In genomic region chr10:102395677-102396197, GRCh38 we compare ENCODE assay signal across 8 cellular contexts. TPM values are rescaled to one million over a fixed set of nuclear protein-coding genes. Genes with fewer than 3 reads are reported as not detected.
A peak's percentile ranks its signal among the peaks of the same experiment; 100 is the strongest.
DNase-seq lines count a peak whose midpoint lies in the region; ATAC-seq and TF ChIP-seq lines count a peak whose summit lies in the region.

Gene NFKB2, plus strand, starts transcription at chr10:102395705. Its CDS starts 255 bp downstream, at chr10:102395960.

- no peaks in the 10 kb centered on the region for H3K9me3 Mint-ChIP-seq in type B pancreatic cell

- H3K4me3 Mint-ChIP-seq in type B pancreatic cell = peak within 1 kb of the TSS; percentile 92

- H3K36me3 Mint-ChIP-seq in type B pancreatic cell = no peaks in the 10 kb centered on the region

- peaks cover 54% of the 10 kb centered on the region for H3K4me1 ChIP-seq in lower lobe of right lung

- peak within 1 kb of the TSS; percentile 86 for H3K4me3 ChIP-seq in AG10803 (ENCODE audit: low read length)
- peak within 1 kb of the TSS; percentile 70 to 90 for H3K4me3 ChIP-seq in cardiac fibroblast (replicated peaks in 1 of 2; ENCODE audit: low read depth in 2 of 2, low read length in 2 of 2)
- H3K4me3 ChIP-seq in lower lobe of right lung = peak within 1 kb of the TSS; percentile 68

- H3K9me3 ChIP-seq in KOPT-K1 (ENCODE audit: insufficient read depth, low read length, poor library complexity, severe bottlenecking) = no peaks in the 10 kb centered on the region
- H3K9me3 ChIP-seq in lower lobe of right lung = no peaks in the 10 kb centered on the region

- intact Hi-C loops in lower lobe of right lung (cut with DNase I) = no loop called here

- peaks cover 13% of the 10 kb centered on the region for H3K4me1 Mint-ChIP-seq in type B pancreatic cell (ENCODE audit: unreplicated experiment)

- H3K27me3 ChIP-seq in lower lobe of right lung (ENCODE audit: low read depth) = no peaks in the 10 kb centered on the region

- H3K36me3 ChIP-seq in KOPT-K1 (ENCODE audit: insufficient read depth, low read length) (no peaks in the 10 kb centered on the region), lower lobe of right lung (peaks cover 18% of the 10 kb centered on the region)

- H3K27ac ChIP-seq in KOPT-K1 (ENCODE audit: low read depth, low read length, poor library complexity, severe bottlenecking) = peak within 1 kb of the TSS; percentile 66
- peak within 1 kb of the TSS; percentile 96 for H3K27ac ChIP-seq in lower lobe of right lung

- H3K27me3 Mint-ChIP-seq in type B pancreatic cell = peaks cover 12% of the 10 kb centered on the region

- DNase-seq in AG10803 (ENCODE audit: low read depth) (peak; percentile 75), cardiac fibroblast (ENCODE audit: low read depth in 2 of 2) (no peak), lower lobe of right lung (no peak), type B pancreatic cell (ENCODE audit: extremely low spot score, unreplicated experiment) (no peak), NCI-H2227 (lab: John Stamatoyannopoulos, UW; ENCODE audit: unreplicated experiment) (no peak)

- peak; percentile 0 to 8 for ATAC-seq in lower lobe of right lung
- no peak for ATAC-seq in GM21447 (IDR thresholded peaks at IDR 0.05; ENCODE audit: unreplicated experiment)
- no peak for ATAC-seq in GM19324 (IDR thresholded peaks at IDR 0.05; ENCODE audit: low FRiP score, unreplicated experiment)

- H3K27ac Mint-ChIP-seq in type B pancreatic cell = peak within 1 kb of the TSS; percentile 99

- TF ChIP-seq CTCF in AG10803 (conservative IDR thresholded peaks at IDR 0.05; ENCODE audit: low read length) (no peak), cardiac fibroblast (IDR thresholded peaks at IDR 0.05; ENCODE audit: low read depth, low read length) (no peak), lower lobe of right lung (IDR thresholded peaks at IDR 0.05) (no peak), type B pancreatic cell (conservative IDR thresholded peaks at IDR 0.05) (no peak)

RNA-seq across cellular contexts. Expression of gene NFKB2, which starts in this region (rescaled TPM):
- total RNA-seq in lower lobe of right lung = 30.9 TPM
- total RNA-seq in type B pancreatic cell (ENCODE audit: low replicate concordance) = 29.7 and 47.1 TPM in 2 replicates

Comparison
In these comparisons a context has a peak if more than half of its experiments do, and no peak if none do; other contexts are left out.
1. ATAC-seq: peak in lower lobe of right lung (2 of 2); none in GM21447 (single experiment) and GM19324 (single experiment).
2. Peak in every context shown above with its lines, with median percentiles within 50 percentile points of each other: H3K4me3 ChIP-seq.